ENCODE assay signal across 18 cellular contexts in the genomic region with DNA sequence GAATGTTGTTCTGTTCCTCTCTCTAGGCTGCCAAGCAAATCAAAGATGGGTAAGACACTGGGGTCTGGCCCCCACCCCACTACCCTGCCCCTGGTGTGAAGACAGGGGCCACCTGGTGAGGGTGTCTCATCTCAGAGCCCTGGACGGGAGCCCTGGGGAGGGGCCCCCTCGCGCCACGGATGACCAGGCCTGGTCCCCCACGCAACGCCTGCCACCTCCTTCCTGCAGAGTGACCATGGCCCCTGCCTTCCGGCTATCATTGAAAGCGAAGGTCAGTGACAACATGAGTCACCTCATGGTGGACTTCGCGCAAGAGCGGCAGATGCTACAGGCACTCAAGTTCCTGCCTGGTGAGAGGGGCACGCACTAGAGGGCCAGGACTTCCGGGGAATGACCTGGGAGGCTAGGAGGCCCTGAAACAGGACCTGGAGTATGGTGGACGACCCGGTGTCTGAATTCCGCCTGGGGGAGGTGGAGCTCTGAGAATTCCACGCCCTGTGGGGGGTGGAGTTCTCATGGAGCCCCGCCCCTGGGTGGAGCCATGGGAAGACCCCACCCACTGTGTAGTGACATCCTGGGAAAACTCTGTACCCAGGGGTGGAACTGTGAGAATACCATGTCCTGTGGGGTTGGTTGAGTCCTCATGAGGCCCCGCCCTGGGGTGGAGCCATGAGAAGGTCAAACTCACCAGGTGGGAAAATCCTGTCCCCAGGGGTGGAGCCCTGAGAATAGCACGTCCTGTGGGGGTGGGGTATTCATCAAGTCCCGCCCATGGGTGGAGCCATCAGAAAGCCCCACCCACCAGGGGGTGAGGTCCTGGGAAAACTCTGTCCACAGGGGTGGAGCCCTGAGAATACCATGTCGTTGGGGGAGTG. TPM values are rescaled to one million over a fixed set of nuclear protein-coding genes. Genes with fewer than 3 reads are reported as not detected.
DNase-seq lines count a peak whose midpoint lies in the region; ATAC-seq, FAIRE-seq and TF ChIP-seq lines count a peak whose summit lies in the region.
"Had no signal": no experiment of that assay in that cellular context is flagged by ENCODE, and none has a peak within 500 bp of the region (broad histone marks: within the 10 kb centered on the region; RNA-seq: fewer than 3 reads in every experiment).

No MANE protein-coding gene starts in this region.

- POLR2A ChIA-PET in H1 (lab: Charles Lee; ENCODE audit: partially characterized antibody) = interaction anchor here (0.6 to 12.2 kb wide), 9 partner anchors 9 to 39 kb away, joined by 3 to 86 read pairs (median 3); a partner anchor contains a TSS

- TF ChIP-seq POLR2A in H1 (IDR thresholded peaks at IDR 0.05; ENCODE audit: control extremely low read depth in 1 of 2, low read depth in 2 of 2, low read length in 2 of 2) = no peak
- no peak for TF ChIP-seq POLR2A in testis (IDR thresholded peaks at IDR 0.05)
- TF ChIP-seq POLR2A in H54 (IDR thresholded peaks at IDR 0.05; ENCODE audit: low read depth, low read length) = no peak
- no peak for TF ChIP-seq POLR2A in gastroesophageal sphincter (IDR thresholded peaks at IDR 0.05)

- CTCF ChIA-PET in activated CD8-positive, alpha-beta memory T cell treated with anti-CD3 and anti-CD28 coated beads, Interleukin-2, amount 10 ng/mL, durations not matched to agents 7 days and 5 days (lab: Charles Lee) = interaction anchor here (1.2 to 1.5 kb wide), 2 partner anchors 32 to 42 kb away, joined by 3 to 4 read pairs; a partner anchor contains a TSS
- CTCF ChIA-PET in H1 (lab: Charles Lee; ENCODE audit: partially characterized antibody) = interaction anchor here (0.6 to 2.7 kb wide), 2 partner anchors 12 to 43 kb away, joined by 4 to 8 read pairs; no protein-coding TSS in a partner anchor

- H4K5ac ChIP-seq in H1 (ENCODE audit: insufficient read length, low read depth, low read length) = no peak overlapping the region

- peak; percentile 63 for ATAC-seq in activated CD8-positive, alpha-beta memory T cell treated with anti-CD3 and anti-CD28 coated beads, Interleukin-2, amount 10 ng/mL, durations not matched to agents 7 days and 5 days
- no peak for ATAC-seq in gastroesophageal sphincter
- ATAC-seq: stimulated activated naive B cell treated with anti-CD40 and anti-IgM and Interleukin-4, amounts not matched to agents 10 μg/mL and 1 μg/mL and 100 μg/mL, for 72 hours had no signal

- no peak for TF ChIP-seq EP300 in H1 (IDR thresholded peaks at IDR 0.05; ENCODE audit: borderline replicate concordance in 1 of 2, low read depth in 2 of 2, low read length in 2 of 2)
- TF ChIP-seq EP300 in gastroesophageal sphincter (IDR thresholded peaks at IDR 0.05) = no peak

- no peak overlapping the region for H3K4me3 Mint-ChIP-seq in activated CD8-positive, alpha-beta memory T cell treated with anti-CD3 and anti-CD28 coated beads, Interleukin-2, amount 10 ng/mL, durations not matched to agents 7 days and 5 days
- no peak overlapping the region for H3K4me3 Mint-ChIP-seq in glutamatergic neuron (ENCODE audit: unreplicated experiment)
- H3K4me3 Mint-ChIP-seq: HFFc6; stimulated activated naive B cell treated with anti-CD40 and anti-IgM and Interleukin-4, amounts not matched to agents 10 μg/mL and 1 μg/mL and 100 μg/mL, for 72 hours had no signal

- peaks cover 0 to 4% of the 10 kb centered on the region in 2 experiments for H4K20me1 ChIP-seq in H1 (replicated peaks in 1 of 2; ENCODE audit: control insufficient read depth in 1 of 2, insufficient read depth in 2 of 2, low read length in 2 of 2)

- TF ChIP-seq CTCF in H1 (IDR thresholded peaks at IDR 0.05; ENCODE audit: control extremely low read depth in 1 of 3, insufficient read depth in 1 of 3, low read depth in 1 of 3, low read length in 3 of 3) = no peak
- TF ChIP-seq CTCF in testis (IDR thresholded peaks at IDR 0.05) = no peak
- no peak for TF ChIP-seq CTCF in glutamatergic neuron (IDR thresholded peaks at IDR 0.05; ENCODE audit: partially characterized antibody, unreplicated experiment)
- TF ChIP-seq CTCF in gastroesophageal sphincter (IDR thresholded peaks at IDR 0.05) = no peak

- intact Hi-C loops in testis (cut with DNase I; ENCODE audit: low total_unique reads) = no loop called here

- no peak overlapping the region for H3K27ac Mint-ChIP-seq in activated CD8-positive, alpha-beta memory T cell treated with anti-CD3 and anti-CD28 coated beads, Interleukin-2, amount 10 ng/mL, durations not matched to agents 7 days and 5 days
- H3K27ac Mint-ChIP-seq in glutamatergic neuron (ENCODE audit: unreplicated experiment) = no peak overlapping the region
- H3K27ac Mint-ChIP-seq: HFFc6; stimulated activated naive B cell treated with anti-CD40 and anti-IgM and Interleukin-4, amounts not matched to agents 10 μg/mL and 1 μg/mL and 100 μg/mL, for 72 hours had no signal

- peaks cover 1% of the 10 kb centered on the region for H3K36me3 Mint-ChIP-seq in activated CD8-positive, alpha-beta memory T cell treated with anti-CD3 and anti-CD28 coated beads, Interleukin-2, amount 10 ng/mL, durations not matched to agents 7 days and 5 days
- no peaks in the 10 kb centered on the region for H3K36me3 Mint-ChIP-seq in glutamatergic neuron (ENCODE audit: unreplicated experiment)

- H4K91ac ChIP-seq in H1 (replicated peaks; ENCODE audit: insufficient read length, low read length) = no peak overlapping the region

- no peak overlapping the region for H2BK12ac ChIP-seq in H1 (ENCODE audit: low read depth, low read length)

- H3K18ac ChIP-seq in H1 (ENCODE audit: extremely low read depth, low read length) = no peak overlapping the region

- 92% methylated on average over 22 of the region's 22 CpGs; no CpG with 5 or more reads in 1 of the 2 experiments for WGBS in H1 (ENCODE audit: extremely low coverage in 1 of 2, insufficient coverage in 1 of 2, insufficient read length in 1 of 2, insufficient replicate concordance in 2 of 2, low coverage in 1 of 2, low lambda C conversion rate in 2 of 2, missing lambda C conversion rate in 1 of 2), 2 experiments
- 80 to 92% methylated on average over 15 to 22 of the region's 22 CpGs for WGBS in testis, 2 donors
- 96 to 100% methylated on average over 1 to 5 of the region's 22 CpGs for WGBS in gastroesophageal sphincter (ENCODE audit: low coverage in 1 of 2), 2 donors

- no peak overlapping the region for H3K4me2 ChIP-seq in H1 (ENCODE audit: insufficient read depth in 1 of 2, low read depth in 2 of 2, low read length in 2 of 2)

- no peak overlapping the region for H3K4me3 ChIP-seq in H1 (ENCODE audit: extremely low read depth in 1 of 4, insufficient read depth in 2 of 4, low read depth in 3 of 4, low read length in 4 of 4)
- no peak overlapping the region for H3K4me3 ChIP-seq in testis
- no peak overlapping the region for H3K4me3 ChIP-seq in gastroesophageal sphincter

- H3K9me3 Mint-ChIP-seq in activated CD8-positive, alpha-beta memory T cell treated with anti-CD3 and anti-CD28 coated beads, Interleukin-2, amount 10 ng/mL, durations not matched to agents 7 days and 5 days (ENCODE audit: low read depth) = no peaks in the 10 kb centered on the region
- peaks cover 1% of the 10 kb centered on the region for H3K9me3 Mint-ChIP-seq in glutamatergic neuron (ENCODE audit: unreplicated experiment)
- H3K9me3 Mint-ChIP-seq: HFFc6; stimulated activated naive B cell treated with anti-CD40 and anti-IgM and Interleukin-4, amounts not matched to agents 10 μg/mL and 1 μg/mL and 100 μg/mL, for 72 hours had no signal

- H3K27me3 ChIP-seq in H1 (replicated peaks in 1 of 4; ENCODE audit: control insufficient read depth in 3 of 4, extremely low read depth in 1 of 4, insufficient read depth in 3 of 4, low read length in 3 of 4) (no peaks in the 10 kb centered on the region), testis (no peaks in the 10 kb centered on the region), gastroesophageal sphincter (peaks cover 13% of the 10 kb centered on the region)

- no peaks in the 10 kb centered on the region for H3K9me3 ChIP-seq in H1 (ENCODE audit: insufficient read depth in 2 of 2, low read depth in 1 of 2, low read length in 1 of 2)
- H3K9me3 ChIP-seq in testis = no peaks in the 10 kb centered on the region
- no peaks in the 10 kb centered on the region for H3K9me3 ChIP-seq in gastroesophageal sphincter

- H3K9ac ChIP-seq in H1 (replicated peaks in 1 of 4; ENCODE audit: extremely low read depth in 1 of 4, low read depth in 3 of 4, low read length in 3 of 4) = no peak overlapping the region

- H4K8ac ChIP-seq in H1 (ENCODE audit: extremely low read depth, insufficient read depth, low read length) = no peak overlapping the region

- no peak overlapping the region for H2AFZ ChIP-seq in H1 (ENCODE audit: low read length)

- H2BK20ac ChIP-seq in H1 (ENCODE audit: low read length) = no peak overlapping the region

- H3K4ac ChIP-seq in H1 (replicated peaks; ENCODE audit: insufficient read length, low read depth, low read length) = no peak overlapping the region

- H3K4me1 ChIP-seq in H1 (replicated peaks in 1 of 4; ENCODE audit: control insufficient read depth in 3 of 4, insufficient read depth in 4 of 4, low read length in 3 of 4) = no peaks in the 10 kb centered on the region; a peak in 1 of 7 replicates
- peaks cover 4% of the 10 kb centered on the region for H3K4me1 ChIP-seq in testis
- no peaks in the 10 kb centered on the region for H3K4me1 ChIP-seq in gastroesophageal sphincter

- H2AK5ac ChIP-seq in H1 (ENCODE audit: low read depth, low read length) = no peak overlapping the region

- H2BK15ac ChIP-seq in H1 (ENCODE audit: low read length) = no peak overlapping the region

- H3K14ac ChIP-seq in H1 (ENCODE audit: insufficient read length) = no peak overlapping the region

- peaks cover 2% of the 10 kb centered on the region for H3K4me1 Mint-ChIP-seq in activated CD8-positive, alpha-beta memory T cell treated with anti-CD3 and anti-CD28 coated beads, Interleukin-2, amount 10 ng/mL, durations not matched to agents 7 days and 5 days
- H3K4me1 Mint-ChIP-seq in glutamatergic neuron (ENCODE audit: low read depth, unreplicated experiment) = peaks cover 2% of the 10 kb centered on the region

- DNase-seq in activated CD8-positive, alpha-beta memory T cell treated with anti-CD3 and anti-CD28 coated beads, Interleukin-2, amount 10 ng/mL, durations not matched to agents 7 days and 5 days = no peak
- DNase-seq in activated CD8-positive, alpha-beta memory T cell treated with anti-CD3 and anti-CD28 coated beads for 24 hours = no peak
- peak; percentile 2 for DNase-seq in OCI-M1 (lab: John Stamatoyannopoulos, UW)
- DNase-seq in H1 (ENCODE audit: low read depth in 1 of 2, low spot score in 2 of 2) = peak; percentile 25 to 84
- DNase-seq in testis = peak; percentile 57
- DNase-seq in H54 (ENCODE audit: insufficient read length, low spot score) = no peak
- DNase-seq in glutamatergic neuron = no peak
- DNase-seq: amniotic stem cell; foreskin fibroblast; GF-D8; HFFc6; kidney glomerular epithelial cell; NCI-H1694; stimulated activated naive B cell treated with anti-CD40 and anti-IgM and Interleukin-4, amounts not matched to agents 10 μg/mL and 1 μg/mL and 100 μg/mL, for 72 hours had no signal

- H3K79me1 ChIP-seq in H1 (ENCODE audit: low read depth, low read length) = peaks cover 3% of the 10 kb centered on the region

- H3K36me3 ChIP-seq in H1 (ENCODE audit: control insufficient read depth in 2 of 4, insufficient read depth in 4 of 4, low read length in 3 of 4) (peaks cover 5 to 32% (median 18%) of the 10 kb centered on the region in 4 experiments), testis (ENCODE audit: low read depth, missing control alignments) (no peaks in the 10 kb centered on the region), gastroesophageal sphincter (no peaks in the 10 kb centered on the region)

- no peak overlapping the region for H3K27ac ChIP-seq in H1 (ENCODE audit: low read depth, low read length)
- no peak overlapping the region for H3K27ac ChIP-seq in testis
- no peak overlapping the region for H3K27ac ChIP-seq in gastroesophageal sphincter

- no peak for TF ChIP-seq RAD21 in H1 (IDR thresholded peaks at IDR 0.05 in 1 of 2, conservative IDR thresholded peaks at IDR 0.05 in 1 of 2; ENCODE audit: low read depth in 2 of 2, low read length in 2 of 2)

- H3K79me2 ChIP-seq in H1 (ENCODE audit: control insufficient read depth in 1 of 2, insufficient read depth in 2 of 2, low read length in 2 of 2) = no peaks in the 10 kb centered on the region

- H2BK120ac ChIP-seq in H1 (replicated peaks; ENCODE audit: low read depth, low read length) = no peak overlapping the region

- no peaks in the 10 kb centered on the region for H3K27me3 Mint-ChIP-seq in activated CD8-positive, alpha-beta memory T cell treated with anti-CD3 and anti-CD28 coated beads, Interleukin-2, amount 10 ng/mL, durations not matched to agents 7 days and 5 days
- H3K27me3 Mint-ChIP-seq in glutamatergic neuron (ENCODE audit: unreplicated experiment) = peaks cover 7% of the 10 kb centered on the region

- no peak overlapping the region for H2BK5ac ChIP-seq in H1 (ENCODE audit: low read depth, low read length)

- H3K23ac ChIP-seq in H1 (ENCODE audit: insufficient read length) = no peak overlapping the region

- H3K23me2 ChIP-seq in H1 (ENCODE audit: low read depth, low read length) = no peaks in the 10 kb centered on the region

- FAIRE-seq in H1 (lab: Jason Lieb, UNC) (no peak), H54 (lab: Jason Lieb, UNC) (no peak)

- no peak overlapping the region for H3K56ac ChIP-seq in H1 (replicated peaks; ENCODE audit: insufficient read length, low read depth, low read length)

RNA-seq across cellular contexts. Expression of a gene that starts 6.1 kb away (rescaled TPM):
- 10 to 100 TPM; 24.7 to 30.6 TPM for total RNA-seq in activated CD8-positive, alpha-beta memory T cell treated with anti-CD3 and anti-CD28 coated beads, Interleukin-2, amount 10 ng/mL, durations not matched to agents 7 days and 5 days
- total RNA-seq in H1 (2021; fragmentation: NEBNext Ultra II Directional; extraction: Animal tissue kit (Norgen Biotek cat#: 25700)) = 54.8 and 58.8 TPM in 2 replicates
- polyA plus RNA-seq in H1 (2011; rRNA removed) (181 and 194 TPM in 2 replicates), testis (ENCODE audit: insufficient read depth, low read depth, low replicate concordance) (18.2 TPM)
- polyA plus RNA-seq in H1 (2011; cell fraction: cytosol; rRNA removed) = 135 TPM
- 150 TPM for polyA plus RNA-seq in H1 (2011; cell fraction: nucleus; rRNA removed)
- polyA plus RNA-seq in H1 (2012, experiment 1 of 2) = 50.5 to 86.8 TPM (median 84.0 TPM) in 4 replicates
- polyA plus RNA-seq in H1 (2012, experiment 2 of 2) = 95.6 TPM
- polyA plus RNA-seq in H1 (2013, experiment 1 of 2) = 46.1 TPM
- polyA plus RNA-seq in H1 (2013, experiment 2 of 2) = 42.6 TPM
- 26.0 and 38.0 TPM in 2 replicates for polyA minus RNA-seq in H1 (2011; rRNA and poly(A)+ RNA removed)
- polyA minus RNA-seq in H1 (2011; cell fraction: cytosol; rRNA and poly(A)+ RNA removed) = 40.8 TPM
- 25.0 TPM for polyA minus RNA-seq in H1 (2011; cell fraction: nucleus; rRNA and poly(A)+ RNA removed)
- total RNA-seq in testis (10 to 100 TPM; 24.1 to 24.9 TPM), glutamatergic neuron (ENCODE audit: unreplicated experiment) (156 TPM), gastroesophageal sphincter (under 1 TPM in 1 of 4 donors, not detected in 3; 0.67 TPM)

RNA-seq across cellular contexts. Expression of a gene that starts 8.3 kb away (rescaled TPM):
- 10 to 100 TPM; 29.8 to 40.7 TPM for total RNA-seq in activated CD8-positive, alpha-beta memory T cell treated with anti-CD3 and anti-CD28 coated beads, Interleukin-2, amount 10 ng/mL, durations not matched to agents 7 days and 5 days
- total RNA-seq in H1 (2021; fragmentation: NEBNext Ultra II Directional; extraction: Animal tissue kit (Norgen Biotek cat#: 25700)) = 0.38 and 0.41 TPM in 2 replicates
- polyA plus RNA-seq in H1 (2011; rRNA removed) (0.39 and 0.58 TPM in 2 replicates), testis (ENCODE audit: insufficient read depth, low read depth, low replicate concordance) (0.83 TPM)
- polyA plus RNA-seq in H1 (2011; cell fraction: cytosol; rRNA removed) = 0.40 TPM
- 0.17 TPM for polyA plus RNA-seq in H1 (2011; cell fraction: nucleus; rRNA removed)
- polyA plus RNA-seq in H1 (2012, experiment 1 of 2) = 0.19 to 0.50 TPM (median 0.50 TPM) in 3 of 4 replicates, not detected in the other
- polyA plus RNA-seq in H1 (2012, experiment 2 of 2) = 0.55 TPM
- polyA plus RNA-seq in H1 (2013, experiment 1 of 2) = 1.1 TPM
- 1.1 TPM for polyA plus RNA-seq in H1 (2013, experiment 2 of 2)
- polyA minus RNA-seq in H1 (2011; rRNA and poly(A)+ RNA removed) = not detected in 2 replicates
- not detected for polyA minus RNA-seq in H1 (2011; cell fraction: cytosol; rRNA and poly(A)+ RNA removed)
- not detected for polyA minus RNA-seq in H1 (2011; cell fraction: nucleus; rRNA and poly(A)+ RNA removed)
- total RNA-seq in testis (1 to 10 TPM in 1 of 2 donors, under 1 TPM in 1; 0.47 to 1.1 TPM), glutamatergic neuron (ENCODE audit: unreplicated experiment) (not detected), gastroesophageal sphincter (under 1 TPM in 2 of 4 donors, not detected in 2; 0.35 to 0.67 TPM)
- total RNA-seq: HFFc6, renal cortical epithelial cell had no signal
- polyA plus RNA-seq: BJ had no signal

RNA-seq across cellular contexts. Expression of a gene that starts 28.1 kb away (rescaled TPM):
- total RNA-seq in activated CD8-positive, alpha-beta memory T cell treated with anti-CD3 and anti-CD28 coated beads, Interleukin-2, amount 10 ng/mL, durations not matched to agents 7 days and 5 days = 1 to 10 TPM; 8.8 to 9.6 TPM
- 15.3 and 18.1 TPM in 2 replicates for total RNA-seq in H1 (2021; fragmentation: NEBNext Ultra II Directional; extraction: Animal tissue kit (Norgen Biotek cat#: 25700))
- 33.6 and 37.3 TPM in 2 replicates for polyA plus RNA-seq in H1 (2011; rRNA removed)
- 39.4 TPM for polyA plus RNA-seq in H1 (2011; cell fraction: cytosol; rRNA removed)
- polyA plus RNA-seq in H1 (2011; cell fraction: nucleus; rRNA removed) = 33.5 TPM
- polyA plus RNA-seq in H1 (2012, experiment 1 of 2) = 21.5 to 32.2 TPM (median 25.1 TPM) in 4 replicates
- 30.2 TPM for polyA plus RNA-seq in H1 (2012, experiment 2 of 2)
- 18.5 TPM for polyA plus RNA-seq in H1 (2013, experiment 1 of 2)
- 19.0 TPM for polyA plus RNA-seq in H1 (2013, experiment 2 of 2)
- 11.4 and 11.9 TPM in 2 replicates for polyA minus RNA-seq in H1 (2011; rRNA and poly(A)+ RNA removed)
- polyA minus RNA-seq in H1 (2011; cell fraction: cytosol; rRNA and poly(A)+ RNA removed) = 12.0 TPM
- 8.0 TPM for polyA minus RNA-seq in H1 (2011; cell fraction: nucleus; rRNA and poly(A)+ RNA removed)
- total RNA-seq in testis = 1 to 10 TPM; 5.3 to 6.4 TPM
- 6.2 TPM for polyA plus RNA-seq in testis (ENCODE audit: insufficient read depth, low read depth, low replicate concordance)
- 18.1 TPM for total RNA-seq in glutamatergic neuron (ENCODE audit: unreplicated experiment)
- 1 to 10 TPM in 3 of 4 donors, not detected in 1; 1.4 to 5.6 (median 4.9) TPM for total RNA-seq in gastroesophageal sphincter

RNA-seq across cellular contexts. Expression of a gene that starts 31.4 kb away (rescaled TPM):
- total RNA-seq in activated CD8-positive, alpha-beta memory T cell treated with anti-CD3 and anti-CD28 coated beads, Interleukin-2, amount 10 ng/mL, durations not matched to agents 7 days and 5 days = not detected
- 5.8 and 7.3 TPM in 2 replicates for total RNA-seq in H1 (2021; fragmentation: NEBNext Ultra II Directional; extraction: Animal tissue kit (Norgen Biotek cat#: 25700))
- polyA plus RNA-seq in H1 (2011; rRNA removed) (10.7 and 15.5 TPM in 2 replicates), testis (ENCODE audit: insufficient read depth, low read depth, low replicate concordance) (0.79 TPM)
- polyA plus RNA-seq in H1 (2011; cell fraction: cytosol; rRNA removed) = 6.7 TPM
- 29.9 TPM for polyA plus RNA-seq in H1 (2011; cell fraction: nucleus; rRNA removed)
- 3.0 to 7.8 TPM (median 5.7 TPM) in 4 replicates for polyA plus RNA-seq in H1 (2012, experiment 1 of 2)
- 15.8 TPM for polyA plus RNA-seq in H1 (2012, experiment 2 of 2)
- 4.3 TPM for polyA plus RNA-seq in H1 (2013, experiment 1 of 2)
- polyA plus RNA-seq in H1 (2013, experiment 2 of 2) = 4.3 TPM
- polyA minus RNA-seq in H1 (2011; rRNA and poly(A)+ RNA removed) = 1.2 and 1.9 TPM in 2 replicates
- polyA minus RNA-seq in H1 (2011; cell fraction: cytosol; rRNA and poly(A)+ RNA removed) = 2.8 TPM
- 3.5 TPM for polyA minus RNA-seq in H1 (2011; cell fraction: nucleus; rRNA and poly(A)+ RNA removed)
- total RNA-seq in testis (1 to 10 TPM in 1 of 2 donors, under 1 TPM in 1; 0.16 to 1.8 TPM), glutamatergic neuron (ENCODE audit: unreplicated experiment) (254 TPM), gastroesophageal sphincter (not detected)
- total RNA-seq: HFFc6; renal cortical epithelial cell; T-helper 2 cell treated with Interferon-gamma antibody and Interleukin-4, amounts not matched to agents 100 ng/mL and 5 ng/mL, for 36 hours had no signal
- polyA plus RNA-seq: BJ had no signal

RNA-seq across cellular contexts. Expression of a gene that starts 32.9 kb away (rescaled TPM):
- total RNA-seq in activated CD8-positive, alpha-beta memory T cell treated with anti-CD3 and anti-CD28 coated beads, Interleukin-2, amount 10 ng/mL, durations not matched to agents 7 days and 5 days = 10 to 100 TPM; 24.1 to 25.4 TPM
- 24.2 and 27.7 TPM in 2 replicates for total RNA-seq in H1 (2021; fragmentation: NEBNext Ultra II Directional; extraction: Animal tissue kit (Norgen Biotek cat#: 25700))
- polyA plus RNA-seq in H1 (2011; rRNA removed) (22.9 and 31.6 TPM in 2 replicates), testis (ENCODE audit: insufficient read depth, low read depth, low replicate concordance) (14.3 TPM)
- polyA plus RNA-seq in H1 (2011; cell fraction: cytosol; rRNA removed) = 25.7 TPM
- 32.1 TPM for polyA plus RNA-seq in H1 (2011; cell fraction: nucleus; rRNA removed)
- 15.1 to 38.3 TPM (median 35.6 TPM) in 4 replicates for polyA plus RNA-seq in H1 (2012, experiment 1 of 2)
- polyA plus RNA-seq in H1 (2012, experiment 2 of 2) = 21.6 TPM
- polyA plus RNA-seq in H1 (2013, experiment 1 of 2) = 15.0 TPM
- polyA plus RNA-seq in H1 (2013, experiment 2 of 2) = 12.4 TPM
- polyA minus RNA-seq in H1 (2011; rRNA and poly(A)+ RNA removed) = 10.8 and 12.6 TPM in 2 replicates
- 13.0 TPM for polyA minus RNA-seq in H1 (2011; cell fraction: cytosol; rRNA and poly(A)+ RNA removed)
- polyA minus RNA-seq in H1 (2011; cell fraction: nucleus; rRNA and poly(A)+ RNA removed) = 15.3 TPM
- total RNA-seq in testis (10 to 100 TPM in 1 of 2 donors, 1 to 10 TPM in 1; 9.1 to 13.3 TPM), glutamatergic neuron (ENCODE audit: unreplicated experiment) (56.7 TPM), gastroesophageal sphincter (1 to 10 TPM; 4.7 to 7.5 (median 6.0) TPM)

Comparison
In these comparisons a context has a peak if more than half of its experiments do, and no peak if none do; other contexts are left out.
1. DNase-seq: peak in OCI-M1 (single experiment), H1 (2 of 2) and testis (single experiment); none in activated CD8-positive, alpha-beta memory T cell treated with anti-CD3 and anti-CD28 coated beads, Interleukin-2, amount 10 ng/mL, durations not matched to agents 7 days and 5 days (single experiment), activated CD8-positive, alpha-beta memory T cell treated with anti-CD3 and anti-CD28 coated beads for 24 hours (single experiment), H54 (single experiment) and glutamatergic neuron (single experiment).
2. RNA of a gene that starts 6.1 kb away (total RNA-seq): 156 TPM in glutamatergic neuron (single experiment), 54.8 to 58.8 TPM in H1, 24.7 to 30.6 TPM in activated CD8-positive, alpha-beta memory T cell treated with anti-CD3 and anti-CD28 coated beads, Interleukin-2, amount 10 ng/mL, durations not matched to agents 7 days and 5 days and 24.1 to 24.9 TPM in testis; 0.67 TPM in gastroesophageal sphincter; every median in the first group is over 10 times any median in the second.
3. RNA of a gene that starts 8.3 kb away (total RNA-seq): 29.8 to 40.7 TPM in activated CD8-positive, alpha-beta memory T cell treated with anti-CD3 and anti-CD28 coated beads, Interleukin-2, amount 10 ng/mL, durations not matched to agents 7 days and 5 days; 0.47 to 1.1 TPM in testis, not detected in glutamatergic neuron (single experiment), 0.38 to 0.41 TPM in H1 and 0.35 to 0.67 TPM in gastroesophageal sphincter; every median in the first group is over 10 times any median in the second.